ENCODE assay signal across 29 cellular contexts in the genomic region with DNA sequence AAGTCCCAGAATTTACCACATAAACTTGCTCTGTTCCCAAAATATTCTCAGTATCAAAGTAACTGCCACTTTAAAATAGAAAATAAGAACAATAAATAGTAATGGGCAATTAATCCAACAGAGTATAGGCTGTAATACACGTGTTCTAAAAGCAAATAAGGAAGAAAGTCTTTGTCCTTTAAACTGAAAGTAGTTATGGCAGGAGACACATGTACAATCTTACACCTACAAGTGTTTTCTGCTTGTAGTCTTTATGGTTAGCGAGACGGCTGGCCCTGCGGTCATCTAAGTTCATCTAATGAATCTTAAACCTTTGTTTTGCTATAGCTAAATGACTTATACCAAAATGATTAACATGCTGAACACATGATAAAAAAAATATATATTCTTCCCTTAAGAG. TPM values are rescaled to one million over a fixed set of nuclear protein-coding genes. Genes with fewer than 3 reads are reported as not detected.
"Had no signal": no experiment of that assay in that cellular context is flagged by ENCODE, and none has a peak within 500 bp of the region (broad histone marks: within the 10 kb centered on the region; RNA-seq: fewer than 3 reads in every experiment).

No MANE protein-coding gene starts in this region.

- H3K4me2 ChIP-seq: hepatocyte had no signal

- H3K9me3 ChIP-seq: heart right ventricle, right atrium auricular region, right lobe of liver, spleen, tibial nerve, uterus had no signal

- DNase-seq: heart right ventricle; islet precursor cell; midbrain; naive thymus-derived CD8-positive, alpha-beta T cell; nucleus accumbens; right lobe of liver; spleen; stimulated activated CD4-positive, alpha-beta T cell treated with anti-CD3 and anti-CD28 coated beads, Interleukin-4, amount 100 ng/mL, for 24 hours; stimulated activated naive CD4-positive, alpha-beta T cell; substantia nigra; uterus had no signal

- H3K27ac ChIP-seq: heart right ventricle, hepatocyte, right atrium auricular region, spleen, tibial nerve, uterus had no signal

- ATAC-seq: heart right ventricle; left lobe of liver; naive thymus-derived CD8-positive, alpha-beta T cell; right lobe of liver; stimulated activated effector memory CD8-positive, alpha-beta T cell treated with anti-CD3 and anti-CD28 coated beads, Interleukin-12 subunit alpha, Interleukin-12 subunit beta, amount 100 ng/mL, for 72 hours had no signal

- H3K4me3 ChIP-seq: heart right ventricle, hepatocyte, lung, right atrium auricular region, right lobe of liver, spleen, tibial nerve, uterus had no signal

- H3K27me3 ChIP-seq: heart right ventricle, hepatocyte, right atrium auricular region, right lobe of liver, spleen, tibial nerve, uterus had no signal

- H2AFZ ChIP-seq: hepatocyte had no signal

- H3K4me1 ChIP-seq: uterus had no signal

- H3K36me3 ChIP-seq: uterus had no signal

RNA-seq across cellular contexts. Expression of a gene that starts 56.3 kb away (rescaled TPM):
- total RNA-seq: heart right ventricle; hepatocyte; kidney epithelial cell; left lobe of liver; lower leg skin; mesenteric fat pad; mucosa of gallbladder; naive thymus-derived CD8-positive, alpha-beta T cell; neural crest cell; osteoblast; progenitor cell of endocrine pancreas; pulmonary artery endothelial cell; renal cortical epithelial cell; right atrium auricular region; right lobe of liver; skeletal muscle tissue; temporal lobe; tibial nerve; ureter; uterus had no signal
- polyA plus RNA-seq: heart right ventricle; hepatocyte; naive thymus-derived CD8-positive, alpha-beta T cell had no signal
